9 cellular contexts compared by ENCODE assay signal in the genomic region with DNA sequence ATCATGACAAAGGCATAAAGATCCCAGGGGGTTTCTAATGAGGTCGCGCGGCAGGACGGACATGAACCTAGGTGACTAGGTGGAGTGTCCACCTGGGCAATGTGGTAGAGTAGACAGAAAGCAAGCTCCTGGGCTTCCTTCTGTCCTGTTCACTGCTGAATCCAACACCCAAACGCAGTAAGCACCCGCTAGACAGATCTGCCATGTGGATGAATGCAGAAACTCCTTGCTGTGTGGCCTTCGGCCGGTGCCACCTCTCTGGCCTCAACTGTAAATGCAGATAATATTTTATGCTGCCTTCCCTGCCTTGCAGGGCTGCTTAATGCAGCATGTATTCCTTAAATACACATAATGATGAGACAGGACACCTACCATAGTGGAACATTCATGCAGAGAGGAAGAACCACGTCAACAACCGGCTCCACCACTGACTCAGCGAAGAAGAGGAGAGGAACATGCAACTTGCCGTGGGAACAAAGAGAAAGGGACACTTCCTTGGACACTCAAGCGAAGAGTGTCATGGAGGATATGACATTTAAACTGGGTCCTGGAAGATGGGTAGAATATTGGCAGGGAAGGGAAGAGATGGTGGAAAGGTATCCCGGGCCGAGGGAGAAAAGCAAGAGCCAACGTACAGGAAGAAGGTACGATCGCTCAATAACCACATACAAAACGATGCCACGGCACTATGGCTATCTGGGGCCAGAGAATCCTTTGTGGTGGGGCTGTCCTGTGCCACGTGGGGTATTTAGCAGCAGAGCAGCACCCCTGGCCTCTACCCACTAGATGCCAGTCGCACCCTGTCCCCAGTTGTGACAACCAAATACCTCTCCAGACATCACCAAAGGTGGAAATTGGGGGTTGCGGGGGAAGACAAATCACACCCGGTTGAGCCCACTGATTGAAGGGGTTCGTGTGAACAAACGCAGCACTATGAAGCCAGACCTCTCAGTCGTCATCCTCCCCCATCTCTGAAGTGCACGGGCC. TPM values are rescaled to one million over a fixed set of nuclear protein-coding genes. Genes with fewer than 3 reads are reported as not detected.
DNase-seq lines count a peak whose midpoint lies in the region; ATAC-seq, FAIRE-seq and TF ChIP-seq lines count a peak whose summit lies in the region.
"Had no signal": no experiment of that assay in that cellular context is flagged by ENCODE, and none has a peak within 500 bp of the region (broad histone marks: within the 10 kb centered on the region; RNA-seq: fewer than 3 reads in every experiment).

No MANE protein-coding gene starts in this region.

- CTCF ChIA-PET in activated CD4-positive, alpha-beta T cell treated with anti-CD3 and anti-CD28 coated beads for 36 hours (lab: Charles Lee) = interaction anchor here (0.7 to 2.7 kb wide), 3 partner anchors 20 to 114 kb away, joined by 3 to 11 read pairs (median 4); no protein-coding TSS in a partner anchor
- CTCF ChIA-PET in endothelial cell of umbilical vein (lab: Charles Lee) = interaction anchor here (0.9 to 2.1 kb wide), 6 partner anchors 13 to 114 kb away, joined by 3 to 8 read pairs (median 6); no protein-coding TSS in a partner anchor

- peak overlapping the region; percentile 95 for H3K27ac Mint-ChIP-seq in activated CD4-positive, alpha-beta T cell treated with anti-CD3 and anti-CD28 coated beads for 36 hours

- no peaks in the 10 kb centered on the region for H3K9me1 ChIP-seq in endothelial cell of umbilical vein (replicated peaks; ENCODE audit: control insufficient read depth, extremely low read depth, insufficient read depth, low read length)

- H3K36me3 Mint-ChIP-seq in activated CD4-positive, alpha-beta T cell treated with anti-CD3 and anti-CD28 coated beads for 36 hours (ENCODE audit: low read depth) = peaks cover 53% of the 10 kb centered on the region

- no peak overlapping the region for H2AFZ ChIP-seq in endothelial cell of umbilical vein (ENCODE audit: low read depth, low read length)

- ATAC-seq in activated CD4-positive, alpha-beta T cell treated with anti-CD3 and anti-CD28 coated beads for 36 hours = peak; percentile 42
- ATAC-seq in HG03521 (IDR thresholded peaks at IDR 0.05; ENCODE audit: unreplicated experiment) (no peak), HG03159 (IDR thresholded peaks at IDR 0.05; ENCODE audit: unreplicated experiment) (no peak)

- FAIRE-seq in GM12891 (lab: Jason Lieb, UNC) = peak; percentile 61
- FAIRE-seq in endothelial cell of umbilical vein (lab: Jason Lieb, UNC) = peak; percentile 47
- FAIRE-seq: GM18507 had no signal

- H3K27me3 ChIP-seq in endothelial cell of umbilical vein (ENCODE audit: control insufficient read depth in 2 of 2, insufficient read depth in 2 of 2, low read length in 2 of 2) = no peaks in the 10 kb centered on the region

- TF ChIP-seq POLR2A in GM12891 (IDR thresholded peaks at IDR 0.05; ENCODE audit: low read depth, low read length) = no peak
- no peak for TF ChIP-seq POLR2A in endothelial cell of umbilical vein (IDR thresholded peaks at IDR 0.05; ENCODE audit: low read depth, low read length)

- peaks cover 3 to 4% of the 10 kb centered on the region in 2 experiments for H3K36me3 ChIP-seq in endothelial cell of umbilical vein (ENCODE audit: control insufficient read depth in 2 of 2, extremely low read depth in 1 of 2, insufficient read depth in 2 of 2, low read length in 2 of 2)

- no peak overlapping the region for H3K4me3 ChIP-seq in endothelial cell of umbilical vein (replicated peaks in 1 of 3; ENCODE audit: insufficient read depth in 1 of 3, low read depth in 1 of 3, low read length in 3 of 3)
- no peak overlapping the region for H3K4me3 ChIP-seq in skin epidermis

- H3K27ac ChIP-seq in endothelial cell of umbilical vein (ENCODE audit: insufficient read depth, low read depth, low read length) (peak overlapping the region; percentile 56), skin epidermis (peak overlapping the region in 19 of 21 experiments; percentile 22 to 90 (median 61))

- POLR2A ChIA-PET in activated CD4-positive, alpha-beta T cell treated with anti-CD3 and anti-CD28 coated beads for 36 hours (lab: Charles Lee) = interaction anchor here (0.5 to 1.1 kb wide), 4 partner anchors 17 to 99 kb away, joined by 3 to 5 read pairs (median 3); no protein-coding TSS in a partner anchor
- POLR2A ChIA-PET in endothelial cell of umbilical vein (lab: Charles Lee) = interaction anchor here (1.2 kb wide), 1 partner anchor 25 kb away, joined by 3 read pairs; no protein-coding TSS in a partner anchor

- dilution Hi-C loops in endothelial cell of umbilical vein (cut with MboI; ENCODE audit: extremely low pct_ligation_motif_present, low sequenced_read_pairs) = no loop called here

- intact Hi-C loops in activated CD4-positive, alpha-beta T cell treated with anti-CD3 and anti-CD28 coated beads for 36 hours (cut with DNase I, micrococcal nuclease) = loop anchor here (1.0 to 2.0 kb wide), 3 partner anchors 24 to 30 kb away; partner anchors contain the start of gene MYH9 (in 1 of the 2)
- intact Hi-C loops in endothelial cell of umbilical vein (cut with micrococcal nuclease) = no loop called here

- H3K79me2 ChIP-seq in endothelial cell of umbilical vein (ENCODE audit: control insufficient read depth, insufficient read depth, low read length) = peaks cover 96% of the 10 kb centered on the region

- peaks cover 7% of the 10 kb centered on the region for H4K20me1 ChIP-seq in endothelial cell of umbilical vein (replicated peaks; ENCODE audit: control insufficient read depth, extremely low read depth, insufficient read depth, low read length)

- DNase-seq in GM12891 (ENCODE audit: insufficient read length, low spot score) = no peak
- peak; percentile 76 for DNase-seq in activated CD4-positive, alpha-beta T cell treated with anti-CD3 and anti-CD28 coated beads for 36 hours
- DNase-seq in endothelial cell of umbilical vein (ENCODE audit: low read depth, low spot score) = no peak
- DNase-seq in GM10266 (ENCODE audit: extremely low spot score) = no peak
- DNase-seq in SKM-1 (lab: John Stamatoyannopoulos, UW; ENCODE audit: unreplicated experiment) = no peak

- peak overlapping the region; percentile 4 for H3K9ac ChIP-seq in endothelial cell of umbilical vein (replicated peaks; ENCODE audit: extremely low read depth, insufficient read depth, low read length)

- BruUV-seq in endothelial cell of umbilical vein (replicated peaks; lab: Mats Ljungman, UMichigan) = TSS peak; percentile 6

- peaks cover 98% of the 10 kb centered on the region for H3K4me1 Mint-ChIP-seq in activated CD4-positive, alpha-beta T cell treated with anti-CD3 and anti-CD28 coated beads for 36 hours

- no peaks in the 10 kb centered on the region for H3K27me3 Mint-ChIP-seq in activated CD4-positive, alpha-beta T cell treated with anti-CD3 and anti-CD28 coated beads for 36 hours

- no peak for TF ChIP-seq CTCF in endothelial cell of umbilical vein (IDR thresholded peaks at IDR 0.05; ENCODE audit: extremely low read depth in 1 of 2, insufficient read depth in 1 of 2, low read depth in 1 of 2, low read length in 2 of 2)
- TF ChIP-seq CTCF in GM10266 (IDR thresholded peaks at IDR 0.05; ENCODE audit: control insufficient read depth, insufficient read depth, low read depth, missing control alignments) = no peak

- H3K9me3 Mint-ChIP-seq in activated CD4-positive, alpha-beta T cell treated with anti-CD3 and anti-CD28 coated beads for 36 hours (ENCODE audit: low read depth) = no peaks in the 10 kb centered on the region

- H3K4me3 Mint-ChIP-seq in activated CD4-positive, alpha-beta T cell treated with anti-CD3 and anti-CD28 coated beads for 36 hours = peak overlapping the region; percentile 61

- H3K9me3 ChIP-seq in endothelial cell of umbilical vein (replicated peaks; ENCODE audit: control insufficient read depth, insufficient read depth, low read length) = no peaks in the 10 kb centered on the region

- H3K4me1 ChIP-seq in endothelial cell of umbilical vein (ENCODE audit: control insufficient read depth, extremely low read depth, insufficient read depth, low read length) = peaks cover 93% of the 10 kb centered on the region

- H3K4me2 ChIP-seq in endothelial cell of umbilical vein (ENCODE audit: insufficient read depth, low read length) = peak overlapping the region; percentile 4

TF ChIP-seq in GM12891, 5 proteins besides CTCF, POLR2A, EP300 and RAD21:
- TF ChIP-seq SPI1 (IDR thresholded peaks at IDR 0.05; ENCODE audit: low read depth, low read length) (no peak), PAX5 (IDR thresholded peaks at IDR 0.05; ENCODE audit: insufficient read depth, low read length, severe bottlenecking) (no peak), TAF1 (IDR thresholded peaks at IDR 0.05; ENCODE audit: low read depth, low read length) (no peak), POU2F2 (IDR thresholded peaks at IDR 0.05; ENCODE audit: low read depth, low read length) (no peak), POLR2AphosphoS5 (IDR thresholded peaks at IDR 0.05; ENCODE audit: low read depth, low read length) (no peak)

TF ChIP-seq in endothelial cell of umbilical vein, 7 proteins besides CTCF, POLR2A, EP300 and RAD21:
- TF ChIP-seq, protein P1, sequence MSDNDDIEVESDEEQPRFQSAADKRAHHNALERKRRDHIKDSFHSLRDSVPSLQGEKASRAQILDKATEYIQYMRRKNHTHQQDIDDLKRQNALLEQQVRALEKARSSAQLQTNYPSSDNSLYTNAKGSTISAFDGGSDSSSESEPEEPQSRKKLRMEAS (IDR thresholded peaks at IDR 0.05; ENCODE audit: insufficient read depth, insufficient read length) = no peak

RNA-seq across cellular contexts. Expression of gene MYH9, which starts 30.8 kb away (rescaled TPM):
- polyA plus RNA-seq in GM12891 (2012; ENCODE audit: low read depth, missing spikeins) = 164 TPM
- 100 to 1,000 TPM; 720 to 773 TPM for total RNA-seq in activated CD4-positive, alpha-beta T cell treated with anti-CD3 and anti-CD28 coated beads for 36 hours
- total RNA-seq in endothelial cell of umbilical vein = 1,331 and 1,413 TPM in 2 replicates
- 157 and 188 TPM in 2 replicates for polyA plus RNA-seq in endothelial cell of umbilical vein
- polyA plus RNA-seq in endothelial cell of umbilical vein (2011; cell fraction: cytosol; rRNA removed) = 377 and 396 TPM in 2 replicates
- polyA plus RNA-seq in endothelial cell of umbilical vein (2011; cell fraction: nucleus; rRNA removed) = 759 and 766 TPM in 2 replicates
- polyA plus RNA-seq in endothelial cell of umbilical vein (2012) = 496 and 585 TPM in 2 replicates
- 1,176 and 1,679 TPM in 2 replicates for polyA minus RNA-seq in endothelial cell of umbilical vein
- 42.9 TPM for polyA minus RNA-seq in endothelial cell of umbilical vein (2011; cell fraction: cytosol; rRNA and poly(A)+ RNA removed)
- polyA minus RNA-seq in endothelial cell of umbilical vein (2011; cell fraction: nucleus; rRNA and poly(A)+ RNA removed) = 498 and 877 TPM in 2 replicates
